8 cellular contexts compared by ENCODE assay signal in the genomic region with DNA sequence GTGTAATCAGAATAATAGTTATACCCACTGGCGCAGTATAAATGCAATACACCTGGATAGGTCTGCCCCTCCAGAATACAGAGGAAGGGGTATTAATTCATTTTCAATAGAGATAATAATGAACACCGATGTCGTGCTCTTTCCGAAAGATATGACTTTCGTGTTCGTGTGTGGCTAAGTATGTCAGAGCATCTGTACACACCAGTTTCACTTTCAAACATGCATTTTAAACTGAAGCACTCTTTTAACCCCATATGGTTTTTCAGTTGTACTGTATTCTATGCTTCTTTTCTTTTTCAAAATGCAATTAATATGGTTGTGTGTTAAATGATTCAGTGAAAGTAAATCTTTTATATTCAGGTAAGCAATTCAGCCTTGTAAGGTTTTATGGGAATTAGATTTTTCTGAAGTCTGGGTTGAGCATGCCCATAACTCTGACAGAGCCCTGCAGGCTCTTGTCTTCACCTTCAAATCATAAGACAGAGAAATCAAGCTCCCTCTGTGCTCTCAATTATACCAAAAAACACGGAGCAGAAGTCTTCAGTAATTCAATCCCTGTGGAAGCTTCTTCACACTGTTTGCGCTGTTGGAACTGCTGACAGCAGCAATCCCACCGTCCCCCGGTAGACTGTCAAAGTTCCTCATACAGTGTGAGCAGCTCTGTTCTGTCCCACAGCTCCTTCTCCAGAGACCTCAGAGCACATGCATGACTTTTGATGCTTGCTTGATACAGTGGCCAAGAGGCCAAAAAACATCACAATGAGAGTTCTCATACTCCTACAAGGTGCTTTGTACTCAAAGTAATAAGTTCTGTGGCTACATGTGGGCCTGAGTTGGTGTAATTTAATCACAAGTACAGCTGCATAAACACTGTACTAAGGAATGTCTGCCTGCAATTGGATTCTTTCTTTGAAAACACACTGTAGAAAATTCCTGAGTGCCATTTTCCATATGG.
DNase-seq lines count a peak whose midpoint lies in the region; ATAC-seq and TF ChIP-seq lines count a peak whose summit lies in the region.

No MANE protein-coding gene starts in this region.

- no peaks in the 10 kb centered on the region for H3K4me1 ChIP-seq in aorta (ENCODE audit: control insufficient read depth in 1 of 2, insufficient read depth in 2 of 2, low read length in 2 of 2)

- H3K9me3 Mint-ChIP-seq in CD14-positive monocyte = no peaks in the 10 kb centered on the region
- H3K9me3 Mint-ChIP-seq in activated naive CD8-positive, alpha-beta T cell treated with anti-CD3 and anti-CD28 coated beads, Interleukin-2, amount 10 ng/mL, durations not matched to agents 7 days and 5 days = peaks cover 1% of the 10 kb centered on the region

- no peak overlapping the region for H3K27ac ChIP-seq in aorta (ENCODE audit: low read depth in 1 of 2, low read length in 2 of 2)

- peaks cover 16% of the 10 kb centered on the region for H3K4me1 Mint-ChIP-seq in CD14-positive monocyte
- peaks cover 17% of the 10 kb centered on the region for H3K4me1 Mint-ChIP-seq in activated naive CD8-positive, alpha-beta T cell treated with anti-CD3 and anti-CD28 coated beads, Interleukin-2, amount 10 ng/mL, durations not matched to agents 7 days and 5 days

- H3K4me3 Mint-ChIP-seq in CD14-positive monocyte = peak overlapping the region; percentile 77 to 96
- H3K4me3 Mint-ChIP-seq in activated naive CD8-positive, alpha-beta T cell treated with anti-CD3 and anti-CD28 coated beads, Interleukin-2, amount 10 ng/mL, durations not matched to agents 7 days and 5 days = peak overlapping the region; percentile 82

- H3K9me3 ChIP-seq in aorta (ENCODE audit: control insufficient read depth, low read length) = no peaks in the 10 kb centered on the region

- POLR2A ChIA-PET in activated naive CD8-positive, alpha-beta T cell treated with anti-CD3 and anti-CD28 coated beads, Interleukin-2, amount 10 ng/mL, durations not matched to agents 7 days and 5 days (lab: Charles Lee) = interaction anchor here (0.6 kb wide), 1 partner anchor 188 kb away, joined by 4 read pairs; no protein-coding TSS in a partner anchor

- H3K4me3 ChIP-seq in aorta (ENCODE audit: low read length in 2 of 2) = peak overlapping the region in 1 of 2 donors; percentile 11

- DNase-seq in CD14-positive monocyte (ENCODE audit: low spot score) (no peak), GM19240 (ENCODE audit: insufficient read length, low spot score) (peak; percentile 10), left lobe of liver (ENCODE audit: low spot score) (no peak), aorta (peak in 1 of 2 donors; percentile 46), T-helper 9 cell (no peak), HT-29 (ENCODE audit: low spot score) (no peak)
- DNase-seq in activated naive CD8-positive, alpha-beta T cell treated with anti-CD3 and anti-CD28 coated beads, Interleukin-2, amount 10 ng/mL, durations not matched to agents 7 days and 5 days = no peak

- 47 to 52% methylated on average over 10 of the region's 10 CpGs for whole genome bisulfite sequencing in aorta, 2 donors

- intact Hi-C loops in CD14-positive monocyte (cut with micrococcal nuclease) (no loop called here), aorta (cut with DNase I) (loop anchor here in 1 of 2 donors (10.0 kb wide), 1 partner anchor 280 kb away; no protein-coding TSS in a partner anchor)

- H3K27ac Mint-ChIP-seq in CD14-positive monocyte = peak overlapping the region in 1 of 7 donors; percentile 57
- H3K27ac Mint-ChIP-seq in activated naive CD8-positive, alpha-beta T cell treated with anti-CD3 and anti-CD28 coated beads, Interleukin-2, amount 10 ng/mL, durations not matched to agents 7 days and 5 days = no peak overlapping the region

- ATAC-seq in HG03175 (IDR thresholded peaks at IDR 0.05; ENCODE audit: unreplicated experiment) (peak; percentile 87), left lobe of liver (peak; percentile 51), aorta (ENCODE audit: low FRiP score) (peak; percentile 66)
- ATAC-seq in activated naive CD8-positive, alpha-beta T cell treated with anti-CD3 and anti-CD28 coated beads, Interleukin-2, amount 10 ng/mL, durations not matched to agents 7 days and 5 days (ENCODE audit: low read depth) = peak; percentile 72

- peaks cover 0 to 2% (median 0%) of the 10 kb centered on the region in 3 donors for H3K27me3 Mint-ChIP-seq in CD14-positive monocyte (ENCODE audit: low read depth in 3 of 3)
- no peaks in the 10 kb centered on the region for H3K27me3 Mint-ChIP-seq in activated naive CD8-positive, alpha-beta T cell treated with anti-CD3 and anti-CD28 coated beads, Interleukin-2, amount 10 ng/mL, durations not matched to agents 7 days and 5 days

- H3K27me3 ChIP-seq in aorta (ENCODE audit: control insufficient read depth in 1 of 2, insufficient read depth in 2 of 2, low read length in 1 of 2) = no peaks in the 10 kb centered on the region

- H3K36me3 Mint-ChIP-seq in CD14-positive monocyte = no peaks in the 10 kb centered on the region
- no peaks in the 10 kb centered on the region for H3K36me3 Mint-ChIP-seq in activated naive CD8-positive, alpha-beta T cell treated with anti-CD3 and anti-CD28 coated beads, Interleukin-2, amount 10 ng/mL, durations not matched to agents 7 days and 5 days

- TF ChIP-seq CTCF in CD14-positive monocyte (IDR thresholded peaks at IDR 0.05) = no peak

- H3K36me3 ChIP-seq in aorta (ENCODE audit: control insufficient read depth in 1 of 2, insufficient read depth in 2 of 2, low read length in 1 of 2) = no peaks in the 10 kb centered on the region
